In the genomic region with DNA sequence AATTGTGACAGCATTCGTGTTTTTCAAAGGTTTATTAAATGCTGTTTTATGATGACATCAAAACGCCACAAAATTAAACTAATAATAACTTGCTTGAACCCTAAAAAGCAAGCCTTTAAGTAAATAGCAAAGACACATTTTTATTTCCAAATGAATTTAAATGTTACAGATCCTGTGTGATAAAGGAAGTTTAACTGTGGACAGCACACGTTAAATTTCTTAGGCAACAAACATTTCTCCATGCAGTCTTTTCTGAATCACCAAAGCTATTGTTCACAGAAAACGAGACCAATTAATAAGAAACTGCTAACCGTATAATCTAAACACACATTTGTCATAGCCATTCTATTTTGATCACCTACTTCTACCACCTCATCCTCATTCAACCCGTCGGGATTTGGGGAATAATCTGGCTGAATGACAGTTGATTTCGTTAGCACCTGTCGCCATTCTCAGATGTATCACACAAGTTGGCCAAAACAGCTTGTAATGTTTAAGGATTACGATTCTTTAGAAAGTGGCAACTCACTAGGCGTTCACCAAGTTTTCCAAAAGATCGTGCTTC, we compare ENCODE assay signal across 1 cellular context.
TF ChIP-seq lines count a peak whose summit lies in the region.

No MANE protein-coding gene starts in this region.

TF ChIP-seq in H1, 55 proteins besides CTCF, POLR2A, EP300 and RAD21:
- TF ChIP-seq GTF2F1 (IDR thresholded peaks at IDR 0.05; ENCODE audit: borderline replicate concordance, low read depth, low read length) (no peak), SIN3A (conservative IDR thresholded peaks at IDR 0.05 in 1 of 2, IDR thresholded peaks at IDR 0.05 in 1 of 2; ENCODE audit: low read depth in 1 of 2, low read length in 2 of 2) (0 out of 4 replicates have a peak, but pooled peaks of 1 of the 2 experiments have one; percentile 32), HDAC6 (IDR thresholded peaks at IDR 0.05; ENCODE audit: low read depth, low read length) (no peak), JUN (IDR thresholded peaks at IDR 0.05; ENCODE audit: low read depth, low read length) (no peak), MAFK (IDR thresholded peaks at IDR 0.05; ENCODE audit: low read depth, low read length) (no peak), SUZ12 (IDR thresholded peaks at IDR 0.05; ENCODE audit: low read length) (0 out of 2 replicates have a peak, but pooled peaks have one; percentile 8)
